ENCODE assay signal across 2 cellular contexts in the genomic region with DNA sequence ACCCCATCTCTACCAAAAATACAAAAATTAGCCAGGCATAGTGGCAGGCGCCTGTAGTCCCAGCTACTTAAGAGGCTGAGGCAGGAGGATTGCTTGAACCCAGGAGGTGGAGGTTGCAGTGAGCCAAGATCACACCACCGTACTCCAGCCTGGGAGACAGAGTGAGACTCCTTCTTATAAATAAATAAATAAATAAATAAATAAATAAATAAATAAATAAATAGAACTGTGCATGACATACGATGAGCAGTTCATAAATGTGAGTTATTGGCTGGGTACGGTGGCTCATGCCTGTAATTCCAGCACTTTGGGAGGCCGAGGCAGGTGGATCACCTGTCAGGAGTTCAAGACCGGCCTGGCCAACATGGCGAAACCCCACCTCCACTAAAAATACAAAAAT. TPM values are rescaled to one million over a fixed set of nuclear protein-coding genes. Genes with fewer than 3 reads are reported as not detected.
"Had no signal": no experiment of that assay in that cellular context is flagged by ENCODE, and none has a peak within 500 bp of the region (broad histone marks: within the 10 kb centered on the region; RNA-seq: fewer than 3 reads in every experiment).

No MANE protein-coding gene starts in this region.

RNA-seq across cellular contexts. Expression of a gene that starts 9.8 kb away (rescaled TPM):
- total RNA-seq: activated naive CD4-positive, alpha-beta T cell treated with anti-CD3 and anti-CD28 coated beads for 36 hours; activated naive CD8-positive, alpha-beta T cell treated with anti-CD3 and anti-CD28 coated beads, Interleukin-2, amount 10 ng/mL, durations not matched to agents 7 days and 5 days had no signal
